Comparison of ENCODE assay signal across 15 cellular contexts in genomic region chr7:109354000-109354399, GRCh38.
"Had no signal": no experiment of that assay in that cellular context is flagged by ENCODE, and none has a peak within 500 bp of the region (broad histone marks: within the 10 kb centered on the region; RNA-seq: fewer than 3 reads in every experiment).

No MANE protein-coding gene starts in this region.

- H3K4me1 Mint-ChIP-seq: naive thymus-derived CD8-positive, alpha-beta T cell; neural crest cell had no signal

- H3K4me1 ChIP-seq: heart left ventricle, pancreas had no signal

- H3K36me3 Mint-ChIP-seq: naive thymus-derived CD8-positive, alpha-beta T cell had no signal

- H3K4me3 Mint-ChIP-seq: naive thymus-derived CD8-positive, alpha-beta T cell; neural crest cell had no signal

- H3K4me3 ChIP-seq: heart left ventricle, mucosa of descending colon, pancreas had no signal

- H3K9me3 Mint-ChIP-seq: neural crest cell had no signal

- H3K27me3 ChIP-seq: heart left ventricle, pancreas had no signal

- DNase-seq: cortex of kidney; effector memory CD4-positive, alpha-beta T cell; heart left ventricle; hippocampal formation; kidney glomerular epithelial cell; mucosa of descending colon; naive thymus-derived CD8-positive, alpha-beta T cell; occipital lobe; pancreas; small intestine; stimulated activated CD4-positive, alpha-beta T cell treated with anti-CD3 and anti-CD28 coated beads, Interleukin-2, amount 100 ng/mL, for 48 hours; stimulated activated naive CD4-positive, alpha-beta T cell treated with Interleukin-2 at 50 U/mL for 16 hours; trophoblast cell had no signal

- H3K36me3 ChIP-seq: heart left ventricle, pancreas had no signal

- H3K27ac Mint-ChIP-seq: naive thymus-derived CD8-positive, alpha-beta T cell; progenitor cell of endocrine pancreas had no signal

- H3K9me3 ChIP-seq: heart left ventricle, pancreas had no signal

- H3K27ac ChIP-seq: heart left ventricle, pancreas had no signal

- H3K27me3 Mint-ChIP-seq: naive thymus-derived CD8-positive, alpha-beta T cell; progenitor cell of endocrine pancreas had no signal
